Comparison of ENCODE assay signal across 21 cellular contexts in the genomic region with DNA sequence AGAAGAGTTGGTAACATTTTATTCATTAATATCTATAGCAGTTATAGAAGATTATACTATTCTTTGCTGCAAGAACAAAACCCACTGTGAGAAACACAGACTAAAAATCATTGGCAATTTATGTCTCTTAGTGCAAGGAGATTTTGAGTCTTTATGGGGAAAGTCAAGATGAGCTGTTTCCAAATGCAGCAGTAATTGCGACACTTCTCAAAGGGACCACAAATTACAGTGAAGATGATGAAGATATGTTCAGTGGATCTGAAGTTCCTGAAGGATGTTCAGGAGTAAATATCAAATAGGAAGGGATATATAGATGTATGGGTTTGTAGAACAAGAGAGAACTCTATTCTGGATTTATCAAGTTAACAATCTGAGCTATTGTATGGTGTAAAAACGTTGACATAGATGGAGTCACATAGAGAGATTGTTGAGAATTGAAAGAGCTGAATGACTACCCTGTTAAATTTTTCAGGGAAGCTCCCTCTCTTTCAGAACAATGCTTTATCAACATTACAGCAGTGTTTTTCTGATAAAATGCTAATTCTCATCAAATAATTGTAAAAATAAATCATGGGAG.
"Had no signal": no experiment of that assay in that cellular context is flagged by ENCODE, and none has a peak within 500 bp of the region (broad histone marks: within the 10 kb centered on the region; RNA-seq: fewer than 3 reads in every experiment).

No MANE protein-coding gene starts in this region.

- H3K4me3 ChIP-seq: body of pancreas, coronary artery, lung, mucosa of descending colon, prostate gland, sigmoid colon, testis, upper lobe of right lung had no signal

- H3K27ac ChIP-seq: body of pancreas, coronary artery, prostate gland, sigmoid colon, testis, upper lobe of right lung had no signal

- H3K36me3 ChIP-seq: prostate gland, sigmoid colon, upper lobe of right lung had no signal

- H3K4me1 ChIP-seq: body of pancreas, prostate gland, sigmoid colon, testis, upper lobe of right lung had no signal

- H3K27me3 Mint-ChIP-seq: stimulated activated naive CD8-positive, alpha-beta T cell treated with anti-CD3 and anti-CD28 coated beads, Interleukin-15, Interleukin-2, amounts not matched to agents 100 ng/mL and 50 ng/mL, for 24 hours had no signal

- ATAC-seq: body of pancreas; left cardiac atrium; mucosa of descending colon; naive thymus-derived CD8-positive, alpha-beta T cell; upper lobe of right lung had no signal

- H3K4me3 Mint-ChIP-seq: immature natural killer cell; naive thymus-derived CD8-positive, alpha-beta T cell; stimulated activated naive CD8-positive, alpha-beta T cell treated with anti-CD3 and anti-CD28 coated beads, Interleukin-15, Interleukin-2, amounts not matched to agents 100 ng/mL and 50 ng/mL, for 24 hours had no signal

- H3K27ac Mint-ChIP-seq: immature natural killer cell; stimulated activated naive CD8-positive, alpha-beta T cell treated with anti-CD3 and anti-CD28 coated beads, Interleukin-15, Interleukin-2, amounts not matched to agents 100 ng/mL and 50 ng/mL, for 24 hours had no signal

- H3K9me3 ChIP-seq: body of pancreas, mucosa of descending colon, prostate gland, sigmoid colon, testis, upper lobe of right lung had no signal

- DNase-seq: activated CD4-positive, alpha-beta T cell treated with anti-CD3 and anti-CD28 coated beads, Interleukin-2, amount 50 U/mL, for 1 hour; activated naive CD4-positive, alpha-beta T cell treated with anti-CD3 and anti-CD28 coated beads, Interleukin-2, amount 50 U/mL, for 16 hours; amniotic stem cell; body of pancreas; central memory CD4-positive, alpha-beta T cell; effector CD8-positive, alpha-beta T cell; glutamatergic neuron; immature natural killer cell; left cardiac atrium; mucosa of descending colon; naive thymus-derived CD8-positive, alpha-beta T cell; nucleus accumbens; sigmoid colon; stimulated activated CD4-positive, alpha-beta T cell treated with anti-CD3 and anti-CD28 coated beads, Interleukin-15, amount 100 ng/mL, for 24 hours; stimulated activated CD4-positive, alpha-beta T cell treated with anti-CD3 and anti-CD28 coated beads, Interleukin-4, amount 100 ng/mL, for 24 hours; testis; upper lobe of right lung had no signal

- H3K27me3 ChIP-seq: body of pancreas, sigmoid colon, testis, upper lobe of right lung had no signal

- H3K36me3 Mint-ChIP-seq: immature natural killer cell; naive thymus-derived CD8-positive, alpha-beta T cell had no signal

- H3K4me1 Mint-ChIP-seq: immature natural killer cell; naive thymus-derived CD8-positive, alpha-beta T cell had no signal
